In the genomic region with DNA sequence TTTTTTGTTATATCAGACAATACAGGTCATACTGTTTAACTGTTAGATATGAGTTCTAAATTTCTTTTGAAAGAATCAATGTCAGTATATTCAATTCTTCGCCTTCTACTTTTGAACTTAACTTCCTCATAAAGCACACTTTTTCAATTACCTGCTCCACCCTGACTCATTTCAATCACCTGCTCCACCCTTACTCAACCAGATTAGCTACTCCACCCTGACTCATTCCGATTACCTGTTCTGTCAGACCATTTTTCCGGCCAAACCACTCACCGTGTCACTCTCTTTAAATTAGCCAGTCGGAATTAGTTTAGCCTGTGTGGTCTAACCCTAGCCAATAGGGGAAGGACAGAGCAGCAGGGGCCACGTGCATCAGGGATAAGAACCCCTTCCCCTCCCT, we compare ENCODE assay signal across 18 cellular contexts.
DNase-seq lines count a peak whose midpoint lies in the region; ATAC-seq, FAIRE-seq and TF ChIP-seq lines count a peak whose summit lies in the region.
"Had no signal": no experiment of that assay in that cellular context is flagged by ENCODE, and none has a peak within 500 bp of the region (broad histone marks: within the 10 kb centered on the region; RNA-seq: fewer than 3 reads in every experiment).

No MANE protein-coding gene starts in this region.

- H3K4me2 ChIP-seq in PC-3 (ENCODE audit: low read length), result no peak overlapping the region
- H3K4me2 ChIP-seq: BLaER1, GM23338 had no signal

- TF ChIP-seq POLR2A in transverse colon (IDR thresholded peaks at IDR 0.05), result no peak

- TF ChIP-seq EP300 in transverse colon (IDR thresholded peaks at IDR 0.05; ENCODE audit: low read depth), result no peak

- WGBS in transverse colon (ENCODE audit: low coverage in 1 of 2), 2 donors, result 64% methylated on average over 6 of the region's 6 CpGs; no CpG with 5 or more reads in 1 of the 2 donors

- no peak for ATAC-seq in PC-3
- ATAC-seq: GM23338, K562 had no signal

- H3K9me3 ChIP-seq in PC-3 (ENCODE audit: low read length) (no peaks in the 10 kb centered on the region), transverse colon (no peaks in the 10 kb centered on the region)
- H3K9me3 ChIP-seq: BLaER1, Caco-2 had no signal

- no peaks in the 10 kb centered on the region for H3F3A ChIP-seq in PC-3 (ENCODE audit: low read length, unreplicated experiment)

- DNase-seq in Calu3 (peak; percentile 30), PC-3 (peak; percentile 48), bronchial epithelial cell (ENCODE audit: low read depth) (peak; percentile 64), kidney tubule cell (ENCODE audit: low spot score) (peak; percentile 20), amygdala (lab: John Stamatoyannopoulos, UW) (no peak), transverse colon (no peak), NCI-H1105 (lab: John Stamatoyannopoulos, UW) (no peak)
- DNase-seq: 8988T; AML-193; Caco-2; CD8-positive, alpha-beta memory T cell; DMS53; GF-D8; H9 had no signal

- CTCF ChIA-PET in Calu3 (lab: Charles Lee) (no interaction called here), PC-3 (lab: Charles Lee) (no interaction called here)

- POLR2A ChIA-PET in PC-3 (lab: Charles Lee; ENCODE audit: unreplicated experiment), result no interaction called here

- no peaks in the 10 kb centered on the region for H4K20me1 ChIP-seq in PC-3 (ENCODE audit: low read length)
- H4K20me1 ChIP-seq: BLaER1 had no signal

- peak overlapping the region; percentile 24 for H3K27ac Mint-ChIP-seq in Calu3 (ENCODE audit: unreplicated experiment)
- H3K27ac Mint-ChIP-seq: CD8-positive, alpha-beta memory T cell; GM23338; H9 had no signal

- H3K9me3 Mint-ChIP-seq in Calu3 (ENCODE audit: low read depth, unreplicated experiment), result no peaks in the 10 kb centered on the region
- H3K9me3 Mint-ChIP-seq: CD8-positive, alpha-beta memory T cell had no signal

- peaks cover 23% of the 10 kb centered on the region for H3K4me1 Mint-ChIP-seq in Calu3 (ENCODE audit: low read depth, unreplicated experiment)
- H3K4me1 Mint-ChIP-seq: CD8-positive, alpha-beta memory T cell had no signal

- no peaks in the 10 kb centered on the region for H3K36me3 ChIP-seq in PC-3 (ENCODE audit: low read depth, low read length)
- no peaks in the 10 kb centered on the region for H3K36me3 ChIP-seq in bronchial epithelial cell (ENCODE audit: control insufficient read depth, insufficient read depth, low read length)
- no peaks in the 10 kb centered on the region for H3K36me3 ChIP-seq in transverse colon
- H3K36me3 ChIP-seq: BLaER1 had no signal

- no peaks in the 10 kb centered on the region for H3K27me3 ChIP-seq in PC-3 (ENCODE audit: low read length)
- no peaks in the 10 kb centered on the region for H3K27me3 ChIP-seq in bronchial epithelial cell (ENCODE audit: control insufficient read depth, insufficient read depth, low read length)
- H3K27me3 ChIP-seq in transverse colon, result no peaks in the 10 kb centered on the region

- H3K9me2 ChIP-seq in PC-3 (replicated peaks; ENCODE audit: low read length), result no peaks in the 10 kb centered on the region

- no peak for FAIRE-seq in bronchial epithelial cell (lab: Jason Lieb, UNC)
- FAIRE-seq: K562 had no signal

- no peak overlapping the region for H3K4me3 ChIP-seq in PC-3 (ENCODE audit: low read length)
- no peak overlapping the region for H3K4me3 ChIP-seq in bronchial epithelial cell (ENCODE audit: low read depth, low read length)
- no peak overlapping the region for H3K4me3 ChIP-seq in transverse colon
- H3K4me3 ChIP-seq: BLaER1, GM23338, K562 had no signal

- in situ Hi-C loops in transverse colon (cut with MboI; ENCODE audit: low pct_ligation_motif_present in 1 of 4, low pct_unique_long_range_greater_than_20kb in 1 of 4, low sequenced_read_pairs in 3 of 4), result no loop called here

- H3K4me1 ChIP-seq in PC-3 (ENCODE audit: insufficient read depth, low read length) (0 out of 2 replicates have a peak, but pooled peaks cover 5% of the 10 kb centered on the region), transverse colon (no peaks in the 10 kb centered on the region)
- H3K4me1 ChIP-seq: BLaER1, Caco-2 had no signal

- H2AFZ ChIP-seq in PC-3 (ENCODE audit: low read length), result no peak overlapping the region
- H2AFZ ChIP-seq: GM23338 had no signal

- no peak overlapping the region for H3K4me3 Mint-ChIP-seq in Calu3 (ENCODE audit: low read depth, unreplicated experiment)
- H3K4me3 Mint-ChIP-seq: CD8-positive, alpha-beta memory T cell; GM23338; H9 had no signal

- no peaks in the 10 kb centered on the region for H3K27me3 Mint-ChIP-seq in Calu3 (ENCODE audit: unreplicated experiment)

- H3K9ac ChIP-seq in PC-3 (ENCODE audit: low read length), result no peak overlapping the region
- H3K9ac ChIP-seq: BLaER1 had no signal

- no peak overlapping the region for H3K27ac ChIP-seq in PC-3 (ENCODE audit: low read length)
- no peak overlapping the region for H3K27ac ChIP-seq in transverse colon
- H3K27ac ChIP-seq: BLaER1, HL-60 had no signal

- no peaks in the 10 kb centered on the region for H3K79me2 ChIP-seq in PC-3 (ENCODE audit: low read length)

- BruUV-seq in Calu3 (replicated peaks; lab: Mats Ljungman, UMichigan) (no TSS peak), PC-3 (replicated peaks; lab: Mats Ljungman, UMichigan) (no TSS peak)

- no peak for TF ChIP-seq CTCF in Calu3 (IDR thresholded peaks at IDR 0.05; ENCODE audit: unreplicated experiment)
- TF ChIP-seq CTCF in PC-3 (conservative IDR thresholded peaks at IDR 0.05; ENCODE audit: low read depth, low read length), result no peak
- TF ChIP-seq CTCF in bronchial epithelial cell (IDR thresholded peaks at IDR 0.05; ENCODE audit: insufficient read depth, low read length, severe bottlenecking), result no peak
- TF ChIP-seq CTCF in transverse colon (IDR thresholded peaks at IDR 0.05), result no peak

- H3K36me3 Mint-ChIP-seq in Calu3 (ENCODE audit: insufficient read depth, unreplicated experiment), result no peaks in the 10 kb centered on the region
- H3K36me3 Mint-ChIP-seq: CD8-positive, alpha-beta memory T cell had no signal

- intact Hi-C loops in Calu3 (cut with micrococcal nuclease; ENCODE audit: unreplicated experiment) (no loop called here), PC-3 (cut with micrococcal nuclease) (no loop called here), transverse colon (cut with DNase I; ENCODE audit: low total_unique reads) (no loop called here)

Comparison
In these comparisons a context has a peak if more than half of its experiments do, and no peak if none do; other contexts are left out.
1. DNase-seq: peak in Calu3 (single experiment), PC-3 (single experiment), bronchial epithelial cell (single experiment) and kidney tubule cell (single experiment); none in amygdala (0 of 56), transverse colon (single experiment) and NCI-H1105 (single experiment).